In the genomic region with DNA sequence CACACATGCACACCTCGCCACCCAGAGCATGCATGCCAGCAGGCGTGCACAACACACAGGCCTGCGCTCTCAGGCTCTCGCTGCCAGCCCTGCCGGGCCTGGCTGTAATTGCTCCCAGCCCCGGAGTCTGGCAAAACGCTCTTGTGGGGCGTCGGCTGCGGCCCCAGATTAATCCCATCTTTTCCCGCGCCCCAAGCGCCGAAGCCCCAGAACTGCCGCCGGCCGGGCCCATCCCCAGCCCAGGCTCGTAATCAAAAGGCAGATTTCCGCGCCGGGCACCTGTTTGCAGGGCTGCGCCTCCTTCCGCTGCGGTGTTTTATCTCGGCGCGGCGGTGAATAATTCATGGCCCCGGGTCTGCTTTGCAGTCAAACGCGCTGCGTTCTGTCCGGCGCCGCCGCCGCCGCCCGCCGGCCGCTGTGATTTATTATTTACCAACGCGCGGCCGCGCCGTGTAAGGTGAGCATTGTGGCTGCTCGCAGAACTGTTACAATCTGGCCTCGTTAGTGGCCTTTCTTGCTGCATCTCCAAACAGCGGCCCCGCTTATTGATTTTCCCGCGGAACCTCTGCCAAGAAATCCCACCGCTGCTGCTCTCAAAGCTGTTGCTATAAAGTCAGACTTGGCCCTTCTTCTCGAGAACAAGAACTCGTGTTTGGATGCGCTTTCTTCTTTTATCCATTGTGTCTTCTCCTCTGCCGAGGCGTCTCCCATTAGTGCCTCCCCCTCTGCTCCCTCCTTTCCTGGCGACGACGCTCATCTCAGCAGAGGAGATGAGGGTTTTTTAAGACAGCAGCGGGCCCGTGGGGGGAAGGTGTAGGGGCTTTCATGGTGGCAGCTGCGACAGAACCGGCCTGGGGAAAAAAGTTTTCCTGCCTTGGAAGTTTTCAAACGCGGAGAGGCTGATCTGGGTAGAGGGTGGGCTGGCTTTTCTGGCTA, we compare ENCODE assay signal across 9 cellular contexts.
DNase-seq lines count a peak whose midpoint lies in the region; ATAC-seq and TF ChIP-seq lines count a peak whose summit lies in the region.
"Had no signal": no experiment of that assay in that cellular context is flagged by ENCODE, and none has a peak within 500 bp of the region (broad histone marks: within the 10 kb centered on the region; RNA-seq: fewer than 3 reads in every experiment).

No MANE protein-coding gene starts in this region.

- no peaks in the 10 kb centered on the region for H3K9me3 Mint-ChIP-seq in activated naive CD4-positive, alpha-beta T cell treated with anti-CD3 and anti-CD28 coated beads, Interleukin-2, amount 10 ng/mL, durations not matched to agents 7 days and 5 days
- H3K9me3 Mint-ChIP-seq in activated naive CD8-positive, alpha-beta T cell treated with anti-CD3 and anti-CD28 coated beads, Interleukin-2, amount 10 ng/mL, durations not matched to agents 7 days and 5 days: no peaks in the 10 kb centered on the region

- H3K27me3 ChIP-seq in iPS-20b (ENCODE audit: insufficient read depth, low read length) (peaks cover 49% of the 10 kb centered on the region), testis (no peaks in the 10 kb centered on the region)

- H3K4me3 ChIP-seq in iPS-20b (ENCODE audit: low read length) (peak overlapping the region; percentile 65), testis (peak overlapping the region; percentile 26 to 46)
- H3K4me3 ChIP-seq: thyroid gland had no signal

- H3K27ac Mint-ChIP-seq in activated naive CD4-positive, alpha-beta T cell treated with anti-CD3 and anti-CD28 coated beads, Interleukin-2, amount 10 ng/mL, durations not matched to agents 7 days and 5 days: no peak overlapping the region
- H3K27ac Mint-ChIP-seq in activated naive CD8-positive, alpha-beta T cell treated with anti-CD3 and anti-CD28 coated beads, Interleukin-2, amount 10 ng/mL, durations not matched to agents 7 days and 5 days: peak overlapping the region; percentile 16

- H3K9ac ChIP-seq in iPS-20b (ENCODE audit: low read depth, low read length): peak overlapping the region; percentile 61; the same call in 1 of the 2 replicates

- no peaks in the 10 kb centered on the region for H3K36me3 Mint-ChIP-seq in activated naive CD4-positive, alpha-beta T cell treated with anti-CD3 and anti-CD28 coated beads, Interleukin-2, amount 10 ng/mL, durations not matched to agents 7 days and 5 days
- H3K36me3 Mint-ChIP-seq in activated naive CD8-positive, alpha-beta T cell treated with anti-CD3 and anti-CD28 coated beads, Interleukin-2, amount 10 ng/mL, durations not matched to agents 7 days and 5 days: no peaks in the 10 kb centered on the region

- H3K4me1 Mint-ChIP-seq in activated naive CD4-positive, alpha-beta T cell treated with anti-CD3 and anti-CD28 coated beads, Interleukin-2, amount 10 ng/mL, durations not matched to agents 7 days and 5 days: no peaks in the 10 kb centered on the region
- peaks cover 2% of the 10 kb centered on the region for H3K4me1 Mint-ChIP-seq in activated naive CD8-positive, alpha-beta T cell treated with anti-CD3 and anti-CD28 coated beads, Interleukin-2, amount 10 ng/mL, durations not matched to agents 7 days and 5 days

- intact Hi-C loops in testis (cut with DNase I; ENCODE audit: low total_unique reads): no loop called here

- peaks cover 5% of the 10 kb centered on the region; the same call in 1 of the 2 replicates for H3K4me1 ChIP-seq in iPS-20b (ENCODE audit: insufficient read depth, low read length)
- no peaks in the 10 kb centered on the region for H3K4me1 ChIP-seq in testis
- H3K4me1 ChIP-seq: thyroid gland had no signal

- TF ChIP-seq CTCF in testis (IDR thresholded peaks at IDR 0.05): no peak

- H3K36me3 ChIP-seq in iPS-20b (ENCODE audit: insufficient read depth, low read depth, low read length) (no peaks in the 10 kb centered on the region), testis (ENCODE audit: low read depth, missing control alignments) (no peaks in the 10 kb centered on the region)
- H3K36me3 ChIP-seq: thyroid gland had no signal

- peaks cover 41% of the 10 kb centered on the region for H3K27me3 Mint-ChIP-seq in activated naive CD4-positive, alpha-beta T cell treated with anti-CD3 and anti-CD28 coated beads, Interleukin-2, amount 10 ng/mL, durations not matched to agents 7 days and 5 days
- H3K27me3 Mint-ChIP-seq in activated naive CD8-positive, alpha-beta T cell treated with anti-CD3 and anti-CD28 coated beads, Interleukin-2, amount 10 ng/mL, durations not matched to agents 7 days and 5 days: peaks cover 28% of the 10 kb centered on the region

- H3K9me3 ChIP-seq in iPS-20b (ENCODE audit: insufficient read depth, low read depth, low read length): no peaks in the 10 kb centered on the region
- no peaks in the 10 kb centered on the region for H3K9me3 ChIP-seq in testis
- H3K9me3 ChIP-seq: thyroid gland had no signal

- DNase-seq in activated naive CD4-positive, alpha-beta T cell treated with anti-CD3 and anti-CD28 coated beads, Interleukin-2, amount 10 ng/mL, durations not matched to agents 7 days and 5 days: peak; percentile 23
- DNase-seq in activated naive CD4-positive, alpha-beta T cell treated with anti-CD3 and anti-CD28 coated beads, Interleukin-2, amount 50 U/mL, for 16 hours: no peak
- DNase-seq in activated naive CD8-positive, alpha-beta T cell treated with anti-CD3 and anti-CD28 coated beads, Interleukin-2, amount 10 ng/mL, durations not matched to agents 7 days and 5 days: peak; percentile 29
- no peak for DNase-seq in testis
- DNase-seq in NCI-H2081 treated with DMSO at 0.1 percent for 48 hours (lab: John Stamatoyannopoulos, UW): no peak
- no peak for DNase-seq in NAMALWA (ENCODE audit: low spot score)
- DNase-seq in activated gamma-delta T cell treated with Interleukin-2 at 50 U/mL for 16 hours: no peak
- DNase-seq: thyroid gland had no signal

- 2 to 3% methylated on average over 26 to 68 of the region's 68 CpGs for WGBS in testis, 2 donors

- H3K4me3 Mint-ChIP-seq in activated naive CD4-positive, alpha-beta T cell treated with anti-CD3 and anti-CD28 coated beads, Interleukin-2, amount 10 ng/mL, durations not matched to agents 7 days and 5 days: no peak overlapping the region
- peak overlapping the region; percentile 45 for H3K4me3 Mint-ChIP-seq in activated naive CD8-positive, alpha-beta T cell treated with anti-CD3 and anti-CD28 coated beads, Interleukin-2, amount 10 ng/mL, durations not matched to agents 7 days and 5 days

- ATAC-seq in activated naive CD8-positive, alpha-beta T cell treated with anti-CD3 and anti-CD28 coated beads, Interleukin-2, amount 10 ng/mL, durations not matched to agents 7 days and 5 days (ENCODE audit: low read depth): no peak

- CTCF ChIA-PET in activated naive CD4-positive, alpha-beta T cell treated with anti-CD3 and anti-CD28 coated beads, Interleukin-2, amount 10 ng/mL, durations not matched to agents 7 days and 5 days (lab: Charles Lee): no interaction called here

- TF ChIP-seq POLR2A in testis (IDR thresholded peaks at IDR 0.05): no peak

- POLR2A ChIA-PET in activated naive CD8-positive, alpha-beta T cell treated with anti-CD3 and anti-CD28 coated beads, Interleukin-2, amount 10 ng/mL, durations not matched to agents 7 days and 5 days (lab: Charles Lee): no interaction called here

- H3K27ac ChIP-seq in iPS-20b (ENCODE audit: low read length) (no peak overlapping the region), testis (no peak overlapping the region)
- H3K27ac ChIP-seq: thyroid gland had no signal

Comparison
In these comparisons a context has a peak if more than half of its experiments do, and no peak if none do; other contexts are left out.
1. DNase-seq: peak in activated naive CD4-positive, alpha-beta T cell treated with anti-CD3 and anti-CD28 coated beads, Interleukin-2, amount 10 ng/mL, durations not matched to agents 7 days and 5 days (single experiment) and activated naive CD8-positive, alpha-beta T cell treated with anti-CD3 and anti-CD28 coated beads, Interleukin-2, amount 10 ng/mL, durations not matched to agents 7 days and 5 days (single experiment); none in activated naive CD4-positive, alpha-beta T cell treated with anti-CD3 and anti-CD28 coated beads, Interleukin-2, amount 50 U/mL, for 16 hours (single experiment), testis (single experiment), NCI-H2081 treated with DMSO at 0.1 percent for 48 hours (single experiment), NAMALWA (single experiment) and activated gamma-delta T cell treated with Interleukin-2 at 50 U/mL for 16 hours (single experiment).